Comparison of ENCODE assay signal across 18 cellular contexts in the genomic region with DNA sequence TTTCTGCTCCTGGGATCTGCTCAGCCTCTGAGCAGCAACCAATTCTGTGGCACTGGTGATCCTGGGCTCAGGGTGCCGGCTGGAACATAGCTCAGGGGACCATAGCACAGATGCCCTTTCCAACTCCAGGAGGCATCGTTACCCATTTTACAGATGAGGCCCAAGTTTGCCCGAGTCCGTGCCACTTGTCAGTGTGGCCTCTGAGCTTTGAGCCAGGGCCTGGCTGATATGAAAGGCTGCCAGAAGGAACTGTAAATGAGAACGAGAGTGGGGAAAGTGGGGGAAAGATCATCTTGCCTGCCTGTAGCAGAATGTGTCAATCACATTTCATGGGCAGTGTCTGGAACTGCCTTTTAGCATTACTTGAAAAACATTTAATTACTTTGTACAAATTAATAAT.
"Had no signal": no experiment of that assay in that cellular context is flagged by ENCODE, and none has a peak within 500 bp of the region (broad histone marks: within the 10 kb centered on the region; RNA-seq: fewer than 3 reads in every experiment).

No MANE protein-coding gene starts in this region.

- H3K4me3 Mint-ChIP-seq: activated CD4-positive, alpha-beta T cell treated with anti-CD3 and anti-CD28 coated beads for 36 hours; brain; T-helper 1 cell treated with Interleukin-12 subunit alpha and Interleukin-12 subunit beta and Interleukin-4 antibody, amounts not matched to agents 30 μg/mL and 1 μg/mL, for 36 hours had no signal

- H3K4me1 ChIP-seq: foreskin keratinocyte, pancreas had no signal

- DNase-seq: activated CD4-positive, alpha-beta T cell treated with anti-CD3 and anti-CD28 coated beads for 36 hours; activated CD8-positive, alpha-beta memory T cell treated with anti-CD3 and anti-CD28 coated beads for 24 hours; activated T-cell treated with anti-CD3 and anti-CD28 coated beads for 4 hours; central memory CD4-positive, alpha-beta T cell; cortex of kidney; effector memory CD4-positive, alpha-beta T cell; foreskin keratinocyte; kidney glomerular epithelial cell; mesendoderm; pancreas; stimulated activated CD4-positive, alpha-beta T cell treated with anti-CD3 and anti-CD28 coated beads, Interleukin-4, amount 100 ng/mL, for 1 hour; stimulated activated naive CD4-positive, alpha-beta T cell; substantia nigra had no signal

- H3K36me3 Mint-ChIP-seq: activated naive CD4-positive, alpha-beta T cell treated with anti-CD3 and anti-CD28 coated beads, Interleukin-2, amount 50 U/mL, for 72 hours; brain had no signal

- H3K9me3 ChIP-seq: pancreas, tibial nerve, vagina had no signal

- H3K27ac ChIP-seq: foreskin keratinocyte, pancreas, tibial nerve, vagina had no signal

- H3K27me3 ChIP-seq: foreskin keratinocyte, pancreas, tibial nerve, vagina had no signal

- H3K27ac Mint-ChIP-seq: activated CD4-positive, alpha-beta T cell treated with anti-CD3 and anti-CD28 coated beads for 36 hours; activated naive CD4-positive, alpha-beta T cell treated with anti-CD3 and anti-CD28 coated beads, Interleukin-2, amount 50 U/mL, for 72 hours; T-helper 1 cell treated with Interleukin-12 subunit alpha and Interleukin-12 subunit beta and Interleukin-4 antibody, amounts not matched to agents 30 μg/mL and 1 μg/mL, for 36 hours had no signal

- H3K36me3 ChIP-seq: pancreas, tibial nerve, vagina had no signal

- ATAC-seq: activated CD4-positive, alpha-beta T cell treated with anti-CD3 and anti-CD28 coated beads for 36 hours; activated naive CD4-positive, alpha-beta T cell treated with anti-CD3 and anti-CD28 coated beads, Interleukin-2, amount 50 U/mL, for 72 hours; foreskin keratinocyte; pancreas had no signal

- H3K27me3 Mint-ChIP-seq: activated CD4-positive, alpha-beta T cell treated with anti-CD3 and anti-CD28 coated beads for 36 hours had no signal

- H3K4me3 ChIP-seq: pancreas, tibial nerve, vagina had no signal

- H3K9me3 Mint-ChIP-seq: T-helper 1 cell treated with Interleukin-12 subunit alpha and Interleukin-12 subunit beta and Interleukin-4 antibody, amounts not matched to agents 30 μg/mL and 1 μg/mL, for 36 hours had no signal
